16 cellular contexts compared by ENCODE assay signal in the genomic region with DNA sequence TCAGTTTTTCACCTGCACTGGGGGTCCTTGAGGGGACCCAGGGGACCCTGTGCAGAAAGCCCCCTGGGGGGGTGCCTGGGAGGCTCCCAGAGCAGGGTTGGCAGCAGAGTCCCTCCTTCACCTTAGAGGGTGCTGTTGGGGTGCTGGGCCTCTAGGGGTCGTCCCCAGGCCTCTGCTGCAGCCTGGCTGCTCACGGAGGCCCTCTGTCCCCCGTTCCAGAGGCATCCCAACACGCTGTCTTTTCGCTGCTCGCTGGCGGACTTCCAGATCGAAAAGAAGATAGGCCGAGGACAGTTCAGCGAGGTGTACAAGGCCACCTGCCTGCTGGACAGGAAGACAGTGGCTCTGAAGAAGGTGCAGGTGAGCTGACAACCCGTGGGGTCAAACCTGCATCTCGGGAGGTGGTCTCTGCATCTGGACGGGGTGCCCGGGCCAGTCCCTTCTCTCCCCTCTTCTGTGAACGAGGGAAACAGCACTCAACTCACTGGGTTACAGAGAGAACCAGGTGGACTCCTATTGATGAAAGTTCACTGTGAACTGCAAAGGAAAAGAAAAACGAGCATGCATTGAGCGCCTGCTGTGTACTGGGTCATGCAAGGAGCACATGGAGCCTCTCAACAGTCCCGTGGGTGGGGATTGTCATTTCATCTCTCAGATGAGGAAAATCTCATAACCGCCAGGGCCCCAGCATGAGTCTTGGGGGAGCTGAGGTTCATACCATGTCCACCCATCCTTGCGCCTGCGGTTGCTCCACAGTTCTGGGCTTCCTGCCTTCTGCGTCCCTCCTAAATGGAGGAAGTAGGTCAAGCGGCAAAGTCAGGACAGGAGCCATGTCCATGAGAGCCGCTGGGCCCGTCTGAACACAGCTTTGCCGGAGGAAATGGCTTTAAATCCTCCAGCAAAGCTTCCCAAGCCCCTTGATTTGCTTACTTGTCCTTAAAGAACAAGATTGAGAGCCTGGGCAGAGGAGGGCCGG. TPM values are rescaled to one million over a fixed set of nuclear protein-coding genes. Genes with fewer than 3 reads are reported as not detected.
DNase-seq lines count a peak whose midpoint lies in the region; ATAC-seq and TF ChIP-seq lines count a peak whose summit lies in the region.
"Had no signal": no experiment of that assay in that cellular context is flagged by ENCODE, and none has a peak within 500 bp of the region (broad histone marks: within the 10 kb centered on the region; RNA-seq: fewer than 3 reads in every experiment).

No MANE protein-coding gene starts in this region.

- no peak overlapping the region for H3K27ac ChIP-seq in foreskin keratinocyte
- H3K27ac ChIP-seq: prostate gland, SJSA1, spleen had no signal

- no peaks in the 10 kb centered on the region for H3K27me3 Mint-ChIP-seq in WTC11 (ENCODE audit: low read depth)
- H3K27me3 Mint-ChIP-seq in stimulated activated naive B cell treated with anti-CD40 and anti-IgM and Interleukin-4, amounts not matched to agents 10 μg/mL and 1 μg/mL and 100 μg/mL, for 72 hours = no peaks in the 10 kb centered on the region

- DNase-seq in H7 (peak; percentile 87), WTC11 (ENCODE audit: low spot score) (peak; percentile 59), foreskin keratinocyte (no peak), DMS79 (lab: John Stamatoyannopoulos, UW) (no peak)
- no peak for DNase-seq in stimulated activated naive B cell treated with anti-CD40 and anti-IgM and Interleukin-4, amounts not matched to agents 10 μg/mL and 1 μg/mL and 100 μg/mL, for 72 hours
- DNase-seq: activated CD4-positive, alpha-beta T cell treated with anti-CD3 and anti-CD28 coated beads for 48 hours; activated gamma-delta T cell treated with Interleukin-2 at 50 U/mL for 16 hours; DMS153; immature natural killer cell; NCI-H510A treated with DMSO at 0.1 percent for 48 hours; spleen; tibial artery had no signal

- H3K27ac Mint-ChIP-seq in WTC11 = no peak overlapping the region
- peak overlapping the region; percentile 5 for H3K27ac Mint-ChIP-seq in stimulated activated naive B cell treated with anti-CD40 and anti-IgM and Interleukin-4, amounts not matched to agents 10 μg/mL and 1 μg/mL and 100 μg/mL, for 72 hours

- peak; percentile 80 for ATAC-seq in WTC11
- no peak for ATAC-seq in foreskin keratinocyte
- no peak for ATAC-seq in stimulated activated naive B cell treated with anti-CD40 and anti-IgM and Interleukin-4, amounts not matched to agents 10 μg/mL and 1 μg/mL and 100 μg/mL, for 72 hours (replicated peaks)
- ATAC-seq in GM19351 (IDR thresholded peaks at IDR 0.05; ENCODE audit: unreplicated experiment) = no peak
- ATAC-seq in HG03521 (IDR thresholded peaks at IDR 0.05; ENCODE audit: unreplicated experiment) = no peak

- POLR2A ChIA-PET in WTC11 (lab: Charles Lee) = no interaction called here

- no peaks in the 10 kb centered on the region for H3K9me3 Mint-ChIP-seq in WTC11
- H3K9me3 Mint-ChIP-seq in stimulated activated naive B cell treated with anti-CD40 and anti-IgM and Interleukin-4, amounts not matched to agents 10 μg/mL and 1 μg/mL and 100 μg/mL, for 72 hours = no peaks in the 10 kb centered on the region
- H3K9me3 Mint-ChIP-seq: immature natural killer cell had no signal

- no peak overlapping the region for H3K4me3 ChIP-seq in H7 (ENCODE audit: insufficient read depth, low read depth, low read length)
- H3K4me3 ChIP-seq: prostate gland, SJSA1, spleen, tibial artery had no signal

- no peak for TF ChIP-seq CTCF in WTC11 (IDR thresholded peaks at IDR 0.05)
- TF ChIP-seq CTCF in foreskin keratinocyte (conservative IDR thresholded peaks at IDR 0.05) = peak; percentile 16

- H3K4me3 Mint-ChIP-seq in WTC11 = no peak overlapping the region
- H3K4me3 Mint-ChIP-seq in stimulated activated naive B cell treated with anti-CD40 and anti-IgM and Interleukin-4, amounts not matched to agents 10 μg/mL and 1 μg/mL and 100 μg/mL, for 72 hours = no peak overlapping the region
- H3K4me3 Mint-ChIP-seq: immature natural killer cell had no signal

- H3K36me3 Mint-ChIP-seq in WTC11 = no peaks in the 10 kb centered on the region
- peaks cover 42 to 58% of the 10 kb centered on the region in 2 donors for H3K36me3 Mint-ChIP-seq in stimulated activated naive B cell treated with anti-CD40 and anti-IgM and Interleukin-4, amounts not matched to agents 10 μg/mL and 1 μg/mL and 100 μg/mL, for 72 hours

- H3K4me1 Mint-ChIP-seq in WTC11 = peaks cover 5% of the 10 kb centered on the region; the same call in 1 of the 2 replicates
- peaks cover 3 to 14% of the 10 kb centered on the region in 2 donors for H3K4me1 Mint-ChIP-seq in stimulated activated naive B cell treated with anti-CD40 and anti-IgM and Interleukin-4, amounts not matched to agents 10 μg/mL and 1 μg/mL and 100 μg/mL, for 72 hours
- H3K4me1 Mint-ChIP-seq: immature natural killer cell had no signal

- CTCF ChIA-PET in WTC11 (lab: Charles Lee) = interaction anchor here (0.9 to 4.7 kb wide), 9 partner anchors 13 to 189 kb away, joined by 3 to 19 read pairs (median 4); no protein-coding TSS in a partner anchor

- no peaks in the 10 kb centered on the region; the same call in 1 of the 2 replicates for H3K36me3 ChIP-seq in H7 (replicated peaks; ENCODE audit: control insufficient read depth, insufficient read depth, low read length)

- H3K4me1 ChIP-seq in foreskin keratinocyte = peaks cover 5% of the 10 kb centered on the region
- H3K4me1 ChIP-seq: prostate gland had no signal

- H3K27me3 ChIP-seq in H7 (ENCODE audit: control insufficient read depth, insufficient read depth, low read length) (no peaks in the 10 kb centered on the region), foreskin keratinocyte (no peaks in the 10 kb centered on the region)
- H3K27me3 ChIP-seq: SJSA1, spleen, tibial artery had no signal

TF ChIP-seq in WTC11, 78 proteins besides CTCF, POLR2A, EP300 and RAD21:
- TF ChIP-seq ZNF423 (CRISPR knock-in tag; IDR thresholded peaks at IDR 0.05) = 0 out of 2 replicates have a peak, but pooled peaks have one; percentile 9
- no peak for TF ChIP-seq CDX4 (CRISPR knock-in tag; IDR thresholded peaks at IDR 0.05; ENCODE audit: borderline replicate concordance)
TF ChIP-seq in WTC11: peak in this region for 1.

RNA-seq across cellular contexts. Expression of gene NEK6, which starts 54.8 kb away (rescaled TPM):
- total RNA-seq in H7 (2014; rRNA removed; shearing (Covaris generic)) = 17.1 and 17.6 TPM in 2 replicates
- 19.2 to 23.0 TPM (median 21.4 TPM) in 3 replicates for total RNA-seq in WTC11 (2021)
- total RNA-seq in foreskin keratinocyte = 28.4 and 30.3 TPM in 2 replicates
- polyA plus RNA-seq in foreskin keratinocyte = 29.7 and 30.5 TPM in 2 replicates

Comparison
In these comparisons a context has a peak if more than half of its experiments do, and no peak if none do; other contexts are left out.
1. DNase-seq: peak in H7 (single experiment) and WTC11 (single experiment); none in foreskin keratinocyte (0 of 2), stimulated activated naive B cell treated with anti-CD40 and anti-IgM and Interleukin-4, amounts not matched to agents 10 μg/mL and 1 μg/mL and 100 μg/mL, for 72 hours (single experiment) and DMS79 (single experiment).